In the genomic region with DNA sequence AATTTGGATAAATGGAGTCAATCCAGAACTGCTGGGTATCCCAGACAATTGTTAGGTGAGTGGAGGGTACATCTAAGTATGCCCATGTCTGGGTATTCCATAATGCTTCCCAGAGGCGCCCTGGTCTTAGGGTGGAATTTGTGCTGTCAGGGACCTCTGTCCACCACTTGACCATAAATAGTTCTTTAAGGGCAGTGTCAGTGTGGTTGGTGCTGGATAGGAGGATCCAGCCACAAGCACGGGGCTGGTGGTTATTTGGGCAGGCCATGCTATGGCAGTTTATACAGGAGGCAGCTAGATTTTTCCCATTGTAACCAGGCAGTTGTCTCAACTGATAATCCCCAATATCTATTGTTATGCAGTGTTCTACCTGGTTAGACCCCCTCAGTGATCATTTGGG, we compare ENCODE assay signal across 9 cellular contexts.
"Had no signal": no experiment of that assay in that cellular context is flagged by ENCODE, and none has a peak within 500 bp of the region (broad histone marks: within the 10 kb centered on the region; RNA-seq: fewer than 3 reads in every experiment).

No MANE protein-coding gene starts in this region.

- FAIRE-seq: HTR-8/SVneo, K562 had no signal

- H3K27ac ChIP-seq: GM23248 had no signal

- H3K4me3 ChIP-seq: GM23248, HAP-1, K562 had no signal

- H3K9me3 ChIP-seq: HAP-1 had no signal

- ATAC-seq: HCT116, K562 had no signal

- H2AFZ ChIP-seq: GM23248 had no signal

- H3K36me3 ChIP-seq: HAP-1 had no signal

- DNase-seq: GM23248, GOT3, H7, HFFc6, IMR-90 had no signal

- H3K9ac ChIP-seq: GM23248 had no signal
